9 cellular contexts compared by ENCODE assay signal in the genomic region with DNA sequence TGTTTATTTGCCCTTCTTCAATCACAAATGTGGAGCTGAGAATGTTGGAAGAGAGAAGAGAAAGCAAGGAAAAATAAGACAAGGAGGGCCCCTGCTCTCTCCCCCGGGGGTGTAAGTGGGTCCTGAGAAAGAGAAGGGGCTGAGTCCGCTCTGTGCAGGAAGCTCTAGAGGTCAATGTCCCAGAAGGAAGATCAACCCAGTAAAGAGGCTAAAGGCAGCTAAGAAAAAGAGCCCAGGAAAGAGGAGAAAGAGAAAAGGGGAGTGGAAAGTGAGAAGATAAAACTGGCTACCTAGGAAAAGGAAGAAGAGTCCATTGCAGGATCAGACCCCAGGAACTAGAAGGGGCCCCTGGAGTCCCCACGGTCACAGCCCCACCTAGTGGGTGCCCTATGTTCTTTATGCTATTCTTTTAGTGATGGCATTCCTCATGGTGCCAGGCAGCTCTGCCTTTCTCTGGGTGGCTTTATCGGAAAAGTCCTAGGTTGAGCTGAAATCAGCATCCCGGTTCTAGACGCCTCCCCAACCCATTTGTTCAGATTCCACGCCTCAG.
A peak's percentile ranks its signal among the peaks of the same experiment; 100 is the strongest.
DNase-seq lines count a peak whose midpoint lies in the region; ATAC-seq, FAIRE-seq and TF ChIP-seq lines count a peak whose summit lies in the region.
"Had no signal": no experiment of that assay in that cellular context is flagged by ENCODE, and none has a peak within 500 bp of the region (broad histone marks: within the 10 kb centered on the region; RNA-seq: fewer than 3 reads in every experiment).

No MANE protein-coding gene starts in this region.

- no peaks in the 10 kb centered on the region for H3F3A ChIP-seq in DOHH2 (ENCODE audit: control insufficient read depth, insufficient read depth)
- H3F3A ChIP-seq in OCI-LY1 (ENCODE audit: insufficient read depth, low read length) = no peaks in the 10 kb centered on the region

- ATAC-seq in HG02885 (IDR thresholded peaks at IDR 0.05; ENCODE audit: poor library complexity, unreplicated experiment) (peak; percentile 61), HG03521 (IDR thresholded peaks at IDR 0.05; ENCODE audit: unreplicated experiment) (no peak)

- no peaks in the 10 kb centered on the region for H3K27me3 Mint-ChIP-seq in activated CD4-positive, alpha-beta memory T cell treated with anti-CD3 and anti-CD28 coated beads, Interleukin-2, amount 10 ng/mL, durations not matched to agents 7 days and 5 days

- H2AFZ ChIP-seq in OCI-LY1 (ENCODE audit: low read length) = no peak overlapping the region
- H2AFZ ChIP-seq in endothelial cell of umbilical vein (ENCODE audit: low read depth, low read length) = no peak overlapping the region

- TF ChIP-seq CTCF in DOHH2 (IDR thresholded peaks at IDR 0.05; ENCODE audit: low read depth, low read length, poor library complexity, severe bottlenecking) = peak; percentile 24
- TF ChIP-seq CTCF in OCI-LY1 (IDR thresholded peaks at IDR 0.05; ENCODE audit: low read length) = peak; percentile 51
- TF ChIP-seq CTCF in endothelial cell of umbilical vein (IDR thresholded peaks at IDR 0.05; ENCODE audit: extremely low read depth in 1 of 2, insufficient read depth in 1 of 2, low read depth in 1 of 2, low read length in 2 of 2) = peak; percentile 47 to 59

- POLR2A ChIA-PET in endothelial cell of umbilical vein (lab: Charles Lee) = no interaction called here
- POLR2A ChIA-PET in activated CD4-positive, alpha-beta memory T cell treated with anti-CD3 and anti-CD28 coated beads, Interleukin-2, amount 10 ng/mL, durations not matched to agents 7 days and 5 days (lab: Charles Lee) = no interaction called here

- no peaks in the 10 kb centered on the region for H3K9me1 ChIP-seq in endothelial cell of umbilical vein (replicated peaks; ENCODE audit: control insufficient read depth, extremely low read depth, insufficient read depth, low read length)

- no peak overlapping the region for H3K9ac ChIP-seq in OCI-LY1 (ENCODE audit: low read length)
- no peak overlapping the region for H3K9ac ChIP-seq in endothelial cell of umbilical vein (replicated peaks; ENCODE audit: extremely low read depth, insufficient read depth, low read length)

- H3K27me3 ChIP-seq in DOHH2 (ENCODE audit: control insufficient read depth, low read length) (no peaks in the 10 kb centered on the region), OCI-LY1 (ENCODE audit: insufficient read depth, low read length) (no peaks in the 10 kb centered on the region), endothelial cell of umbilical vein (ENCODE audit: control insufficient read depth in 2 of 2, insufficient read depth in 2 of 2, low read length in 2 of 2) (no peaks in the 10 kb centered on the region)

- intact Hi-C loops in endothelial cell of umbilical vein (cut with micrococcal nuclease) = loop anchor here (1.0 to 10.0 kb wide), 6 partner anchors 147 to 807 kb away; no protein-coding TSS in a partner anchor

- no peaks in the 10 kb centered on the region for H3K79me2 ChIP-seq in DOHH2 (ENCODE audit: control insufficient read depth, low read length)
- no peaks in the 10 kb centered on the region for H3K79me2 ChIP-seq in OCI-LY1 (ENCODE audit: insufficient read depth, low read length)
- no peaks in the 10 kb centered on the region for H3K79me2 ChIP-seq in endothelial cell of umbilical vein (ENCODE audit: control insufficient read depth, insufficient read depth, low read length)

- no TSS peak for BruUV-seq in endothelial cell of umbilical vein (replicated peaks; lab: Mats Ljungman, UMichigan)

- FAIRE-seq in endothelial cell of umbilical vein (lab: Jason Lieb, UNC) = peak; percentile 49

- H3K4me1 ChIP-seq in DOHH2 (ENCODE audit: control insufficient read depth, low read length) = no peaks in the 10 kb centered on the region
- no peaks in the 10 kb centered on the region for H3K4me1 ChIP-seq in OCI-LY1 (ENCODE audit: insufficient read depth, low read length, severe bottlenecking)
- H3K4me1 ChIP-seq in endothelial cell of umbilical vein (ENCODE audit: control insufficient read depth, extremely low read depth, insufficient read depth, low read length) = no peaks in the 10 kb centered on the region

- H3K9me2 ChIP-seq in DOHH2 (replicated peaks; ENCODE audit: control insufficient read depth, low read length) (no peaks in the 10 kb centered on the region), OCI-LY1 (ENCODE audit: low read depth, low read length) (no peaks in the 10 kb centered on the region)

- H3K9me3 Mint-ChIP-seq in activated CD4-positive, alpha-beta memory T cell treated with anti-CD3 and anti-CD28 coated beads, Interleukin-2, amount 10 ng/mL, durations not matched to agents 7 days and 5 days = peaks cover 8% of the 10 kb centered on the region

- H3K27ac Mint-ChIP-seq in activated CD4-positive, alpha-beta memory T cell treated with anti-CD3 and anti-CD28 coated beads, Interleukin-2, amount 10 ng/mL, durations not matched to agents 7 days and 5 days = no peak overlapping the region

- no peaks in the 10 kb centered on the region for H4K20me1 ChIP-seq in DOHH2 (ENCODE audit: control insufficient read depth, insufficient read depth, low read depth, low read length)
- H4K20me1 ChIP-seq in OCI-LY1 (ENCODE audit: insufficient read depth, low read length) = no peaks in the 10 kb centered on the region
- H4K20me1 ChIP-seq in endothelial cell of umbilical vein (replicated peaks; ENCODE audit: control insufficient read depth, extremely low read depth, insufficient read depth, low read length) = no peaks in the 10 kb centered on the region

- no peaks in the 10 kb centered on the region for H3K36me3 ChIP-seq in DOHH2 (ENCODE audit: control insufficient read depth, low read length)
- no peaks in the 10 kb centered on the region for H3K36me3 ChIP-seq in OCI-LY1 (ENCODE audit: insufficient read depth, low read length)
- no peaks in the 10 kb centered on the region for H3K36me3 ChIP-seq in endothelial cell of umbilical vein (ENCODE audit: control insufficient read depth in 2 of 2, extremely low read depth in 1 of 2, insufficient read depth in 2 of 2, low read length in 2 of 2)
- H3K36me3 ChIP-seq: thoracic aorta had no signal

- no peak overlapping the region for H3K4me2 ChIP-seq in DOHH2 (ENCODE audit: low read length)
- no peak overlapping the region for H3K4me2 ChIP-seq in OCI-LY1 (ENCODE audit: low read length)
- H3K4me2 ChIP-seq in endothelial cell of umbilical vein (ENCODE audit: insufficient read depth, low read length) = no peak overlapping the region

- H3K36me3 Mint-ChIP-seq in activated CD4-positive, alpha-beta memory T cell treated with anti-CD3 and anti-CD28 coated beads, Interleukin-2, amount 10 ng/mL, durations not matched to agents 7 days and 5 days (ENCODE audit: low read depth) = no peaks in the 10 kb centered on the region

- no peak overlapping the region for H3K4me3 Mint-ChIP-seq in activated CD4-positive, alpha-beta memory T cell treated with anti-CD3 and anti-CD28 coated beads, Interleukin-2, amount 10 ng/mL, durations not matched to agents 7 days and 5 days

- dilution Hi-C loops in endothelial cell of umbilical vein (cut with MboI; ENCODE audit: extremely low pct_ligation_motif_present, low sequenced_read_pairs) = no loop called here

- DNase-seq in endothelial cell of umbilical vein (ENCODE audit: low read depth, low spot score) (peak; percentile 29), midbrain (lab: John Stamatoyannopoulos, UW) (peak; percentile 47)
- no peak for DNase-seq in activated CD4-positive, alpha-beta T cell treated with anti-CD3 and anti-CD28 coated beads for 1 hour
- no peak for DNase-seq in activated CD4-positive, alpha-beta memory T cell treated with anti-CD3 and anti-CD28 coated beads, Interleukin-2, amount 10 ng/mL, durations not matched to agents 7 days and 5 days

- H3K27ac ChIP-seq in DOHH2 (ENCODE audit: low read depth, low read length) (no peak overlapping the region), OCI-LY1 (ENCODE audit: low read depth, low read length, poor library complexity, severe bottlenecking) (no peak overlapping the region), endothelial cell of umbilical vein (ENCODE audit: insufficient read depth, low read depth, low read length) (no peak overlapping the region)
- H3K27ac ChIP-seq: thoracic aorta had no signal

- no peak for TF ChIP-seq POLR2A in endothelial cell of umbilical vein (IDR thresholded peaks at IDR 0.05; ENCODE audit: low read depth, low read length)

- H3K4me1 Mint-ChIP-seq in activated CD4-positive, alpha-beta memory T cell treated with anti-CD3 and anti-CD28 coated beads, Interleukin-2, amount 10 ng/mL, durations not matched to agents 7 days and 5 days = no peaks in the 10 kb centered on the region

- CTCF ChIA-PET in endothelial cell of umbilical vein (lab: Charles Lee) = interaction anchor here (0.5 to 4.1 kb wide), 29 partner anchors 8 to 847 kb away, joined by 3 to 30 read pairs (median 4); no protein-coding TSS in a partner anchor
- CTCF ChIA-PET in activated CD4-positive, alpha-beta memory T cell treated with anti-CD3 and anti-CD28 coated beads, Interleukin-2, amount 10 ng/mL, durations not matched to agents 7 days and 5 days (lab: Charles Lee) = no interaction called here

- H3K4me3 ChIP-seq in DOHH2 (ENCODE audit: low read length) (no peak overlapping the region), OCI-LY1 (ENCODE audit: low read depth, low read length, poor library complexity, severe bottlenecking) (no peak overlapping the region), endothelial cell of umbilical vein (replicated peaks in 1 of 3; ENCODE audit: insufficient read depth in 1 of 3, low read depth in 1 of 3, low read length in 3 of 3) (no peak overlapping the region)
- H3K4me3 ChIP-seq: thoracic aorta had no signal

- H3K9me3 ChIP-seq in DOHH2 (ENCODE audit: control insufficient read depth, insufficient read depth, low read length) = no peaks in the 10 kb centered on the region
- H3K9me3 ChIP-seq in OCI-LY1 (ENCODE audit: low read length) = no peaks in the 10 kb centered on the region
- H3K9me3 ChIP-seq in endothelial cell of umbilical vein (replicated peaks; ENCODE audit: control insufficient read depth, insufficient read depth, low read length) = no peaks in the 10 kb centered on the region
- H3K9me3 ChIP-seq: thoracic aorta had no signal

TF ChIP-seq in endothelial cell of umbilical vein, 7 proteins besides CTCF, POLR2A, EP300 and RAD21:
- TF ChIP-seq MYC (IDR thresholded peaks at IDR 0.05; ENCODE audit: low read depth, low read length) (no peak), FOS (IDR thresholded peaks at IDR 0.05; ENCODE audit: borderline replicate concordance, insufficient read depth, low read length) (no peak), GATA2 (IDR thresholded peaks at IDR 0.05; ENCODE audit: insufficient read depth, insufficient read length, low read depth, low read length) (no peak), EZH2 (IDR thresholded peaks at IDR 0.05; ENCODE audit: borderline replicate concordance, low read depth, low read length, severe bottlenecking) (no peak), POLR2AphosphoS5 (IDR thresholded peaks at IDR 0.05; ENCODE audit: insufficient read depth, low read depth, low read length) (no peak), JUN (IDR thresholded peaks at IDR 0.05; ENCODE audit: borderline replicate concordance, insufficient read depth, insufficient read length, low read depth) (no peak)
- TF ChIP-seq, protein P1, sequence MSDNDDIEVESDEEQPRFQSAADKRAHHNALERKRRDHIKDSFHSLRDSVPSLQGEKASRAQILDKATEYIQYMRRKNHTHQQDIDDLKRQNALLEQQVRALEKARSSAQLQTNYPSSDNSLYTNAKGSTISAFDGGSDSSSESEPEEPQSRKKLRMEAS (IDR thresholded peaks at IDR 0.05; ENCODE audit: insufficient read depth, insufficient read length) = no peak
TF ChIP-seq in endothelial cell of umbilical vein: peak in this region for 0.

Comparison
In these comparisons a context has a peak if more than half of its experiments do, and no peak if none do; other contexts are left out.
1. DNase-seq: peak in endothelial cell of umbilical vein (single experiment) and midbrain (single experiment); none in activated CD4-positive, alpha-beta T cell treated with anti-CD3 and anti-CD28 coated beads for 1 hour (single experiment) and activated CD4-positive, alpha-beta memory T cell treated with anti-CD3 and anti-CD28 coated beads, Interleukin-2, amount 10 ng/mL, durations not matched to agents 7 days and 5 days (single experiment).
2. Peak in every context shown above with its lines, with median percentiles within 50 percentile points of each other: CTCF ChIP-seq.